In the genomic region with DNA sequence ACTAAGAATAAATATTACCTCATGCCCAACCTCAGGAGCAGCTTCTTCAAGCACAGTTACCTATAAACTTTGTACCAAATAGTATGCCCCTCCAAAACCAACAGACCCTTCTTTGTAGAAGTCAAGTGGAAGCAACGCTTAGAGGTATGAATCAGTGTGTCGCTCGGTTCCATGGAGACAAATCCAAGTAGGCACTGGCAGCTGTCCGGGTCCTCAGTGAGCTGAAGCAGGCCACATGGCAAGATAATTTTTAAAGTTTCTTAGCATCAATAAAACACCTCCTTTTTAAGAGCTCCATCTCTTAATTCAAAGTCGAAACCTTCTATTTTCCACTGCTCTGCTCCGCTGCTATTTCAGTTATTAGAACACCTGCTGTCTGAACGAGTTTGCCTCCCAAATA, we compare ENCODE assay signal across 10 cellular contexts.
"Had no signal": no experiment of that assay in that cellular context is flagged by ENCODE, and none has a peak within 500 bp of the region (broad histone marks: within the 10 kb centered on the region; RNA-seq: fewer than 3 reads in every experiment).

No MANE protein-coding gene starts in this region.

- H3K27me3 Mint-ChIP-seq: activated CD4-positive, alpha-beta memory T cell treated with anti-CD3 and anti-CD28 coated beads, Interleukin-2, amount 10 ng/mL, durations not matched to agents 7 days and 5 days; activated CD4-positive, alpha-beta T cell treated with anti-CD3 and anti-CD28 coated beads for 36 hours; activated naive CD8-positive, alpha-beta T cell treated with anti-CD3 and anti-CD28 coated beads for 36 hours had no signal

- H3K9me3 Mint-ChIP-seq: activated CD4-positive, alpha-beta memory T cell treated with anti-CD3 and anti-CD28 coated beads, Interleukin-2, amount 10 ng/mL, durations not matched to agents 7 days and 5 days; activated naive CD8-positive, alpha-beta T cell treated with anti-CD3 and anti-CD28 coated beads for 36 hours had no signal

- ATAC-seq: activated CD4-positive, alpha-beta T cell treated with anti-CD3 and anti-CD28 coated beads for 36 hours had no signal

- DNase-seq: activated CD4-positive, alpha-beta memory T cell treated with anti-CD3 and anti-CD28 coated beads, Interleukin-2, amount 10 ng/mL, durations not matched to agents 7 days and 5 days; activated CD4-positive, alpha-beta T cell treated with anti-CD3 and anti-CD28 coated beads for 36 hours; activated gamma-delta T cell treated with Interleukin-2 at 50 U/mL for 16 hours; activated naive CD8-positive, alpha-beta T cell treated with anti-CD3 and anti-CD28 coated beads for 36 hours; activated T-cell treated with anti-CD3 and anti-CD28 coated beads, Interleukin-2, amount 50 U/mL, for 48 hours; aorta; dorsolateral prefrontal cortex; glutamatergic neuron; thyroid gland; uterus had no signal

- H3K4me3 Mint-ChIP-seq: activated CD4-positive, alpha-beta memory T cell treated with anti-CD3 and anti-CD28 coated beads, Interleukin-2, amount 10 ng/mL, durations not matched to agents 7 days and 5 days; activated CD4-positive, alpha-beta T cell treated with anti-CD3 and anti-CD28 coated beads for 36 hours; activated naive CD8-positive, alpha-beta T cell treated with anti-CD3 and anti-CD28 coated beads for 36 hours had no signal

- H3K27ac Mint-ChIP-seq: activated CD4-positive, alpha-beta memory T cell treated with anti-CD3 and anti-CD28 coated beads, Interleukin-2, amount 10 ng/mL, durations not matched to agents 7 days and 5 days; activated CD4-positive, alpha-beta T cell treated with anti-CD3 and anti-CD28 coated beads for 36 hours; activated naive CD8-positive, alpha-beta T cell treated with anti-CD3 and anti-CD28 coated beads for 36 hours had no signal

- H3K36me3 Mint-ChIP-seq: activated naive CD8-positive, alpha-beta T cell treated with anti-CD3 and anti-CD28 coated beads for 36 hours had no signal
